ENCODE assay signal across 23 cellular contexts in the genomic region with DNA sequence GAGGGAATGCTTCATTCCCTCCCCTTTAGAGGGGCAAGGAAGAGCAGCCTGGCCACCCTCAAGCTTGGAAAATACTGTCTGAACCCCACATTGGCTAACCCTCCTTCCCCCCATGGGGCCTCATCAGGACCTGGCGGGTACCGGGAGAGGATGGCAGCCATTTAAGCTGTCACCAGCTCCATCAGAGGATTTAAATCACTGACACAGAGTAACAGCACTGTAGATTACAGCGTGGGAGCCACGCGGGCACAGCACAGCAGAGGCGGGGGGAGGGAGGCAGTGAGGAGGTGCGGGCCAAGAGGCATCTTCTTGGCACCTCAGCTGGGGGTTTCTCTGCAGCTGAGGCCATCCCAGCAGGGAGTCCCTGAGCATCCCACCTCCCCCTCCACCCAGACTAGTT.
"Had no signal": no experiment of that assay in that cellular context is flagged by ENCODE, and none has a peak within 500 bp of the region (broad histone marks: within the 10 kb centered on the region; RNA-seq: fewer than 3 reads in every experiment).

No MANE protein-coding gene starts in this region.

- DNase-seq: activated CD4-positive, alpha-beta T cell treated with anti-CD3 and anti-CD28 coated beads for 4 hours; activated CD4-positive, alpha-beta T cell treated with anti-CD3 and anti-CD28 coated beads, Interleukin-2, amount 50 U/mL, for 4 hours; activated naive CD4-positive, alpha-beta T cell; activated T-cell treated with anti-CD3 and anti-CD28 coated beads for 4 hours; activated T-cell treated with anti-CD3 and anti-CD28 coated beads, Interleukin-2, amount 50 U/mL, for 72 hours; effector memory CD8-positive, alpha-beta T cell; midbrain; naive thymus-derived CD4-positive, alpha-beta T cell; occipital lobe; psoas muscle; stimulated activated CD4-positive, alpha-beta T cell treated with anti-CD3 and anti-CD28 coated beads, Interleukin-1b, Interleukin-23, amount 100 ng/mL, for 48 hours; stimulated activated CD8-positive, alpha-beta memory T cell treated with anti-CD3 and anti-CD28 coated beads, Interleukin-4, amount 100 ng/mL, for 48 hours had no signal

- H3K27ac Mint-ChIP-seq: activated naive CD4-positive, alpha-beta T cell treated with anti-CD3 and anti-CD28 coated beads, Interleukin-2, amount 50 U/mL, for 72 hours; activated T-cell treated with anti-CD3 and anti-CD28 coated beads, Interleukin-2, amount 50 U/mL, for 72 hours; naive thymus-derived CD4-positive, alpha-beta T cell; stimulated activated naive B cell treated with anti-CD40 and anti-IgM and Interleukin-4, amounts not matched to agents 10 μg/mL and 1 μg/mL and 100 μg/mL, for 72 hours had no signal

- H3K4me3 Mint-ChIP-seq: activated T-cell treated with anti-CD3 and anti-CD28 coated beads, Interleukin-2, amount 50 U/mL, for 72 hours; effector memory CD8-positive, alpha-beta T cell; naive thymus-derived CD4-positive, alpha-beta T cell; neural crest cell; stimulated activated naive B cell treated with anti-CD40 and anti-IgM and Interleukin-4, amounts not matched to agents 10 μg/mL and 1 μg/mL and 100 μg/mL, for 72 hours had no signal

- H3K36me3 ChIP-seq: gastroesophageal sphincter, right atrium auricular region, suprapubic skin, tibial artery, upper lobe of right lung had no signal

- H3K9me3 Mint-ChIP-seq: activated naive CD4-positive, alpha-beta T cell treated with anti-CD3 and anti-CD28 coated beads, Interleukin-2, amount 50 U/mL, for 72 hours; activated T-cell treated with anti-CD3 and anti-CD28 coated beads, Interleukin-2, amount 50 U/mL, for 72 hours; effector memory CD8-positive, alpha-beta T cell; naive thymus-derived CD4-positive, alpha-beta T cell; neural crest cell; stimulated activated naive B cell treated with anti-CD40 and anti-IgM and Interleukin-4, amounts not matched to agents 10 μg/mL and 1 μg/mL and 100 μg/mL, for 72 hours had no signal

- H3K9me3 ChIP-seq: gastroesophageal sphincter, psoas muscle, right atrium auricular region, suprapubic skin, tibial artery, upper lobe of right lung had no signal

- H3K27me3 ChIP-seq: right atrium auricular region had no signal

- H3K4me3 ChIP-seq: coronary artery, gastroesophageal sphincter, psoas muscle, right atrium auricular region, smooth muscle cell, suprapubic skin, tibial artery, upper lobe of right lung had no signal

- H3K27ac ChIP-seq: coronary artery, gastroesophageal sphincter, parathyroid adenoma, psoas muscle, right atrium auricular region, suprapubic skin, tibial artery, upper lobe of right lung had no signal

- H3K36me3 Mint-ChIP-seq: activated naive CD4-positive, alpha-beta T cell treated with anti-CD3 and anti-CD28 coated beads, Interleukin-2, amount 50 U/mL, for 72 hours; naive thymus-derived CD4-positive, alpha-beta T cell; stimulated activated naive B cell treated with anti-CD40 and anti-IgM and Interleukin-4, amounts not matched to agents 10 μg/mL and 1 μg/mL and 100 μg/mL, for 72 hours had no signal

- ATAC-seq: gastroesophageal sphincter, psoas muscle had no signal

- H3K4me1 ChIP-seq: gastroesophageal sphincter, parathyroid adenoma, psoas muscle, right atrium auricular region, tibial artery, upper lobe of right lung had no signal
